In genomic region chr5:55429221-55429620, GRCh38 we compare ENCODE assay signal across 1 cellular context.
TF ChIP-seq lines count a peak whose summit lies in the region.

No MANE protein-coding gene starts in this region.

TF ChIP-seq in H1, 55 proteins besides CTCF, POLR2A, EP300 and RAD21 (continued from another document):
- TF ChIP-seq E2F6 (IDR thresholded peaks at IDR 0.05): peak; percentile 54; the same call in 1 of the 2 replicates
- no peak for TF ChIP-seq GABPA (IDR thresholded peaks at IDR 0.05; ENCODE audit: borderline replicate concordance, insufficient read depth, low read length)
- TF ChIP-seq NANOG (IDR thresholded peaks at IDR 0.05; ENCODE audit: insufficient read depth, low read depth, low read length, poor library complexity, severe bottlenecking): no peak
- no peak for TF ChIP-seq CHD7 (IDR thresholded peaks at IDR 0.05; ENCODE audit: insufficient replicate concordance, low read length)
